ENCODE assay signal across 13 cellular contexts in the genomic region with DNA sequence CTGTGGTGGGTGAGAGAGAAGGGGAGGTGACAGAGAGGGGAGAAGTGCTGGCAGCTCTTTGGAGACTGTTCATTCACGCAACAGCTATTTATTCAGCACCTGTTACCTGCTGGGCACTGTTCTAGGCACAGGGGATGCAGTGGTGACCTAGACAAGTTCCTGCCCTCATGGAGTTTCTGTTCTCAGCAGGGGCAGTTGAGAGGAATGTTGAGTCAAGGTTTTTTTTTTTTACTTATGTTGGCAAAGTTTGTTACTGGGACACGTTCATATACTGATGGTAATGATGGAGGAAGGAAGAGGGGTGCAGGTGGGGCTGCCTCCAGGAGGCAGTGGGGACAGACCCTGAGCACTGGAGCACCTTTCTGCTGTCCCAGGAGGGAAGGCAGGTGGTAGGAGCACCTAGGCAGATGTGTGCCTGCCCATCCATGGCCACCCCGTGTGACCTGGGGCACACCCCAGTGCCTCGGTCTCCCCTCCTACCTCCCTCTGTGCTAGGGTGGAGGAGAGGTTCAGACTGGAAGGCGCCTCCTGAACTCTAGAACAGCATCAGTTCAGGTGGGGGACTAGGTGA. TPM values are rescaled to one million over a fixed set of nuclear protein-coding genes. Genes with fewer than 3 reads are reported as not detected.
DNase-seq lines count a peak whose midpoint lies in the region; ATAC-seq, FAIRE-seq and TF ChIP-seq lines count a peak whose summit lies in the region.
"Had no signal": no experiment of that assay in that cellular context is flagged by ENCODE, and none has a peak within 500 bp of the region (broad histone marks: within the 10 kb centered on the region; RNA-seq: fewer than 3 reads in every experiment).

No MANE protein-coding gene starts in this region.

- peaks cover 71% of the 10 kb centered on the region for H3K4me1 Mint-ChIP-seq in chondrocyte (ENCODE audit: low read depth)

- TF ChIP-seq CTCF in GM13976 (IDR thresholded peaks at IDR 0.05; ENCODE audit: borderline replicate concordance, control extremely low read depth, extremely low read depth, insufficient read depth, missing control alignments) = no peak
- TF ChIP-seq CTCF in OCI-LY3 (IDR thresholded peaks at IDR 0.05; ENCODE audit: low read depth, low read length) = no peak
- TF ChIP-seq CTCF in chondrocyte (IDR thresholded peaks at IDR 0.05) = no peak
- no peak for TF ChIP-seq CTCF in D721Med (IDR thresholded peaks at IDR 0.05; ENCODE audit: insufficient read depth, missing control alignments)

- H3K4me1 ChIP-seq in OCI-LY3 (ENCODE audit: low read length) = peaks cover 49% of the 10 kb centered on the region
- H3K4me1 ChIP-seq: prostate gland had no signal

- H3K9me3 Mint-ChIP-seq in chondrocyte (ENCODE audit: low read depth) = peaks cover 6% of the 10 kb centered on the region
- H3K9me3 Mint-ChIP-seq: IgD-negative memory B cell had no signal

- H3K27me3 ChIP-seq in OCI-LY3 (ENCODE audit: low read depth, low read length) = no peaks in the 10 kb centered on the region

- no peaks in the 10 kb centered on the region for H3K79me2 ChIP-seq in OCI-LY3 (ENCODE audit: low read length)

- H2AFZ ChIP-seq in OCI-LY3 (ENCODE audit: low read depth, low read length) = no peak overlapping the region

- H3K9me3 ChIP-seq in OCI-LY3 (ENCODE audit: insufficient read depth, low read length) = no peaks in the 10 kb centered on the region
- H3K9me3 ChIP-seq: prostate gland had no signal

- H3K36me3 Mint-ChIP-seq in chondrocyte (ENCODE audit: low read depth) = peaks cover 25% of the 10 kb centered on the region

- peak overlapping the region; percentile 94 for H3K27ac Mint-ChIP-seq in chondrocyte (ENCODE audit: unreplicated experiment)
- H3K27ac Mint-ChIP-seq: IgD-negative memory B cell had no signal

- no peaks in the 10 kb centered on the region for H3K27me3 Mint-ChIP-seq in chondrocyte (ENCODE audit: low read depth)
- H3K27me3 Mint-ChIP-seq: IgD-negative memory B cell had no signal

- no peaks in the 10 kb centered on the region for H4K20me1 ChIP-seq in OCI-LY3 (ENCODE audit: insufficient read depth, low read length)

- peak overlapping the region; percentile 84 for H3K4me2 ChIP-seq in OCI-LY3 (ENCODE audit: low read length)

- H3K4me3 ChIP-seq in OCI-LY3 (ENCODE audit: low read length) = peak overlapping the region; percentile 64
- H3K4me3 ChIP-seq: prostate gland had no signal

- H3K9ac ChIP-seq in OCI-LY3 (ENCODE audit: low read length) = peak overlapping the region; percentile 48; the same call in 1 of the 2 replicates

- peak; percentile 72 for DNase-seq in GM13976 (ENCODE audit: low spot score)
- DNase-seq in chondrocyte (ENCODE audit: low spot score) = peak; percentile 67
- peak; percentile 30 for DNase-seq in renal cortical epithelial cell (ENCODE audit: low read depth)
- DNase-seq in D721Med (ENCODE audit: insufficient read length, low spot score) = no peak
- no peak for DNase-seq in stimulated activated CD8-positive, alpha-beta memory T cell treated with anti-CD3 and anti-CD28 coated beads, Interleukin-4, amount 100 ng/mL, for 48 hours
- DNase-seq in NCI-H1092 (lab: John Stamatoyannopoulos, UW) = no peak
- DNase-seq: DND-41, left colon, NCI-H446 had no signal

- peak overlapping the region; percentile 88 for H3K27ac ChIP-seq in OCI-LY3 (ENCODE audit: low read length)

- in situ Hi-C loops in GM13976 (cut with MboI; ENCODE audit: low sequenced_read_pairs, unreplicated experiment) = no loop called here

- ATAC-seq in HG02798 (IDR thresholded peaks at IDR 0.05; ENCODE audit: poor library complexity, unreplicated experiment) = no peak
- ATAC-seq: left colon had no signal

- peaks cover 12% of the 10 kb centered on the region for H3K36me3 ChIP-seq in OCI-LY3 (replicated peaks; ENCODE audit: low read depth, low read length)
- H3K36me3 ChIP-seq: prostate gland had no signal

- H3K4me3 Mint-ChIP-seq in chondrocyte (ENCODE audit: unreplicated experiment) = no peak overlapping the region

- FAIRE-seq in D721Med (lab: Jason Lieb, UNC) = no peak

RNA-seq across cellular contexts. Expression of gene SLC25A51, which starts 49.4 kb away (rescaled TPM):
- total RNA-seq in chondrocyte (50.1 to 52.5 TPM (median 50.5 TPM) in 3 replicates), renal cortical epithelial cell (60.4 and 66.9 TPM in 2 replicates)

Comparison
In these comparisons a context has a peak if more than half of its experiments do, and no peak if none do; other contexts are left out.
1. DNase-seq: peak in GM13976 (single experiment), chondrocyte (single experiment) and renal cortical epithelial cell (single experiment); none in D721Med (single experiment), stimulated activated CD8-positive, alpha-beta memory T cell treated with anti-CD3 and anti-CD28 coated beads, Interleukin-4, amount 100 ng/mL, for 48 hours (single experiment) and NCI-H1092 (single experiment).